In the genomic region with DNA sequence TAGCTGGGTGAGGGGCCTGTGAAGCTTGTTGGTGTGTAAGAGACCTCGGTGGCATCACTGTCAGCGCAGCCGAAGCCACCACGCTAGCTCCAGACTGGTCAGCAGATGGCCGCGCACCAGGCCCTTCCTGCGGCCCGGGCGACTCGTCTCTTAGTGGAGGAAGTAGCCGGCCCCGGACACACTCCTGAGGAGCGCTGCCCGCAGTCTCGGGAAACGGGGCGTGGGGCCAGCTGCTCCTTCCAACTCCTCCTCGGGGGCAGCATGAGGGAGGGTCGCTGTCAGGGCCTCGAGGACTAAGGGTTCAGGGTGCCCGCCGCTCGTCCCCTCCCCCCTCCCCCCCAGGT, we compare ENCODE assay signal across 1 cellular context.
TF ChIP-seq lines count a peak whose summit lies in the region.

No MANE protein-coding gene starts in this region.

TF ChIP-seq in K562, 482 proteins besides CTCF, POLR2A, EP300 and RAD21 (continued from another document):
- TF ChIP-seq TBP (optimal IDR thresholded peaks at IDR 0.05; ENCODE audit: low read depth, low read length), result no peak
- TF ChIP-seq ZNF324 (CRISPR knock-in tag; IDR thresholded peaks at IDR 0.05), result no peak
- peak in 1 of 2 experiments; percentile 17; a peak in 1 of 4 replicates for TF ChIP-seq UBTF (IDR thresholded peaks at IDR 0.05; ENCODE audit: borderline replicate concordance in 1 of 2, low read depth in 2 of 2, low read length in 2 of 2)
- no peak for TF ChIP-seq MAFF (IDR thresholded peaks at IDR 0.05; ENCODE audit: low read length)
- TF ChIP-seq FOXK2 (conservative IDR thresholded peaks at IDR 0.05 in 1 of 2, IDR thresholded peaks at IDR 0.05 in 1 of 2; ENCODE audit: low read depth in 2 of 2), result no peak
- TF ChIP-seq ATF1 (CRISPR knock-in tag; IDR thresholded peaks at IDR 0.05), result no peak
- no peak for TF ChIP-seq ATF1 (tag; IDR thresholded peaks at IDR 0.05)
- TF ChIP-seq ASH1L (IDR thresholded peaks at IDR 0.05; ENCODE audit: borderline replicate concordance, low read depth, partially characterized antibody), result no peak
- peak in 1 of 2 experiments; percentile 65; a peak in 1 of 4 replicates for TF ChIP-seq MAZ (CRISPR knock-in tag; conservative IDR thresholded peaks at IDR 0.05 in 1 of 2, IDR thresholded peaks at IDR 0.05 in 1 of 2)
- no peak for TF ChIP-seq FUS (optimal IDR thresholded peaks at IDR 0.05; ENCODE audit: low read depth, low read length)
- TF ChIP-seq SRSF7 (optimal IDR thresholded peaks at IDR 0.05; ENCODE audit: low read depth, low read length), result no peak
- TF ChIP-seq ZNF347 (CRISPR knock-in tag; IDR thresholded peaks at IDR 0.05; ENCODE audit: low read depth), result no peak
- no peak for TF ChIP-seq SMAD1 (IDR thresholded peaks at IDR 0.05; ENCODE audit: low read depth, low read length, partially characterized antibody)
